Comparison of ENCODE assay signal across 7 cellular contexts in genomic region chr22:18533633-18534032, GRCh38. TPM values are rescaled to one million over a fixed set of nuclear protein-coding genes. Genes with fewer than 3 reads are reported as not detected.
"Had no signal": no experiment of that assay in that cellular context is flagged by ENCODE, and none has a peak within 500 bp of the region (broad histone marks: within the 10 kb centered on the region; RNA-seq: fewer than 3 reads in every experiment).

No MANE protein-coding gene starts in this region.

RNA-seq across cellular contexts. Expression of gene TMEM191B, which starts 6.0 kb away (rescaled TPM):
- total RNA-seq: GM23248, H4 had no signal

RNA-seq across cellular contexts. Expression of gene GGTLC3, which starts 15.7 kb away (rescaled TPM):
- total RNA-seq: GM23248, GM23338, H1, H4, H7, H9, HFFc6 had no signal
- polyA plus RNA-seq: GM23248, GM23338, H1 had no signal
